8 cellular contexts compared by ENCODE assay signal in genomic region chr15:72476330-72476729, GRCh38. TPM values are rescaled to one million over a fixed set of nuclear protein-coding genes. Genes with fewer than 3 reads are reported as not detected.
A peak's percentile ranks its signal among the peaks of the same experiment; 100 is the strongest.
DNase-seq lines count a peak whose midpoint lies in the region; ATAC-seq, FAIRE-seq and TF ChIP-seq lines count a peak whose summit lies in the region.
"Not testable (repeated sequence)": the region's sequence is repeated elsewhere in the genome, so short reads cannot be mapped to it uniquely, and the experiment has no call there.

No MANE protein-coding gene starts in this region.

- TF ChIP-seq EP300 in HepG2 (IDR thresholded peaks at IDR 0.05; ENCODE audit: low read depth in 2 of 2, low read length in 2 of 2); HepG2 (CRISPR knock-in tag; IDR thresholded peaks at IDR 0.05; ENCODE audit: borderline replicate concordance); upper lobe of left lung (IDR thresholded peaks at IDR 0.05): not testable (repeated sequence)

- peaks cover 63% of the 10 kb centered on the region for H4K20me1 ChIP-seq in Loucy (ENCODE audit: insufficient read depth, low read length, poor library complexity, severe bottlenecking)
- H4K20me1 ChIP-seq in astrocyte (ENCODE audit: insufficient read depth, low read length) = peaks cover 64% of the 10 kb centered on the region
- peaks cover 41% of the 10 kb centered on the region for H4K20me1 ChIP-seq in HepG2 (ENCODE audit: insufficient read depth, low read length)

- not testable (repeated sequence) for H3K18ac ChIP-seq in trophoblast cell (ENCODE audit: low read length)

- not testable (repeated sequence) for H2AK5ac ChIP-seq in trophoblast cell (ENCODE audit: low read length)

- not testable (repeated sequence) for H3K27ac ChIP-seq in CD8-positive, alpha-beta memory T cell (ENCODE audit: low read depth, low read length); astrocyte (ENCODE audit: low read depth, low read length); HepG2 (ENCODE audit: extremely low read length, insufficient read depth, low read length); trophoblast cell (ENCODE audit: low read depth, low read length)
- H3K27ac ChIP-seq in upper lobe of left lung = peak overlapping the region in 3 of 4 donors; percentile 98 to 100 (median 99)

- TF ChIP-seq CTCF in Loucy (conservative IDR thresholded peaks at IDR 0.05; ENCODE audit: low read length); WI38 (IDR thresholded peaks at IDR 0.05; ENCODE audit: low read depth, low read length); astrocyte (IDR thresholded peaks at IDR 0.05; ENCODE audit: insufficient read depth, low read depth, low read length); epithelial cell of proximal tubule (conservative IDR thresholded peaks at IDR 0.05; ENCODE audit: low read depth, low read length); HepG2 (CRISPR knock-in tag; IDR thresholded peaks at IDR 0.05); upper lobe of left lung (IDR thresholded peaks at IDR 0.05): not testable (repeated sequence)

- H3K36me3 ChIP-seq in CD8-positive, alpha-beta memory T cell (ENCODE audit: insufficient read depth, low read length); Loucy (ENCODE audit: insufficient read depth, low read length); astrocyte (ENCODE audit: insufficient read depth, low read length): not testable (repeated sequence)
- H3K36me3 ChIP-seq in HepG2 (replicated peaks in 1 of 2; ENCODE audit: control insufficient read depth in 1 of 2, insufficient read depth in 2 of 2, low read length in 2 of 2) (peaks cover 0 to 12% of the 10 kb centered on the region in 2 experiments; a peak in 3 of 5 replicates), trophoblast cell (ENCODE audit: control insufficient read depth in 1 of 2, insufficient read depth in 2 of 2, low read length in 2 of 2) (peaks cover 12 to 16% of the 10 kb centered on the region in 2 experiments), upper lobe of left lung (peaks cover 0 to 39% (median 0%) of the 10 kb centered on the region in 4 donors)

- TF ChIP-seq RAD21 in HepG2 (CRISPR knock-in tag; IDR thresholded peaks at IDR 0.05) = not testable (repeated sequence)

- not testable (repeated sequence) for DNase-seq in CD8-positive, alpha-beta memory T cell; astrocyte (ENCODE audit: low read depth); epithelial cell of proximal tubule (ENCODE audit: low read depth); HepG2 (ENCODE audit: low spot score); trophoblast cell
- DNase-seq in upper lobe of left lung = peak in 1 of 2 donors; percentile 34

- H4K12ac ChIP-seq in trophoblast cell (ENCODE audit: low read depth, low read length) = not testable (repeated sequence)

- not testable (repeated sequence) for BruUV-seq in HepG2 (replicated peaks; lab: Mats Ljungman, UMichigan)

- CTCF ChIA-PET in CD8-positive, alpha-beta memory T cell (lab: Charles Lee); HepG2 (lab: Yijun Ruan, JAX; ENCODE audit: low intra/inter-chr PET ratio, low total read pairs): not testable (repeated sequence)

- H2BK5ac ChIP-seq in trophoblast cell (ENCODE audit: low read depth, low read length, poor library complexity) = not testable (repeated sequence)

- H3K4me1 Mint-ChIP-seq in CD8-positive, alpha-beta memory T cell = peaks cover 62 to 83% (median 76%) of the 10 kb centered on the region in 3 donors
- H3K4me1 Mint-ChIP-seq in astrocyte (ENCODE audit: low read depth, unreplicated experiment) = peaks cover 22% of the 10 kb centered on the region

- in situ Hi-C loops in HepG2 (cut with HindIII; ENCODE audit: extremely low pct_ligation_motif_present, low pct_unique_long_range_greater_than_20kb) = not testable (repeated sequence)

- not testable (repeated sequence) for H3K23ac ChIP-seq in trophoblast cell (ENCODE audit: low read length)

- TF ChIP-seq POLR2A in HepG2 (IDR thresholded peaks at IDR 0.05; ENCODE audit: insufficient read depth in 1 of 2, low read depth in 2 of 2, low read length in 2 of 2); upper lobe of left lung (IDR thresholded peaks at IDR 0.05): not testable (repeated sequence)

- peaks cover 0 to 61% (median 12%) of the 10 kb centered on the region in 3 donors for H3K36me3 Mint-ChIP-seq in CD8-positive, alpha-beta memory T cell
- peaks cover 14% of the 10 kb centered on the region for H3K36me3 Mint-ChIP-seq in astrocyte (ENCODE audit: low read depth, unreplicated experiment)

- peak overlapping the region; percentile 12 for H3K4me3 ChIP-seq in CD8-positive, alpha-beta memory T cell (ENCODE audit: low read length)
- H3K4me3 ChIP-seq in Loucy (ENCODE audit: low read length, poor library complexity, severe bottlenecking) (peak overlapping the region; percentile 88), WI38 (ENCODE audit: low read depth, low read length) (peak overlapping the region; percentile 86), astrocyte (ENCODE audit: insufficient read depth, low read depth, low read length) (peak overlapping the region; percentile 40), epithelial cell of proximal tubule (ENCODE audit: low read depth, low read length) (peak overlapping the region; percentile 84), HepG2 (replicated peaks in 1 of 3; ENCODE audit: insufficient read depth in 1 of 3, low read depth in 2 of 3, low read length in 3 of 3) (peak overlapping the region; percentile 84 to 91 (median 90)), upper lobe of left lung (peak overlapping the region in 2 of 4 donors; percentile 71 to 85)
- not testable (repeated sequence) for H3K4me3 ChIP-seq in trophoblast cell (ENCODE audit: low read depth, low read length)

- H3K4me3 Mint-ChIP-seq in CD8-positive, alpha-beta memory T cell = peak overlapping the region; percentile 72 to 95 (median 82)
- H3K4me3 Mint-ChIP-seq in astrocyte (ENCODE audit: unreplicated experiment) = peak overlapping the region; percentile 99

- not testable (repeated sequence) for H3K14ac ChIP-seq in trophoblast cell (ENCODE audit: low read length)

- not testable (repeated sequence) for H3K9me3 Mint-ChIP-seq in CD8-positive, alpha-beta memory T cell; astrocyte (ENCODE audit: unreplicated experiment)

- peaks cover 63% of the 10 kb centered on the region for H3K4me1 ChIP-seq in CD8-positive, alpha-beta memory T cell (ENCODE audit: insufficient read depth, low read length)
- H3K4me1 ChIP-seq in Loucy (ENCODE audit: insufficient read depth, low read length, poor library complexity, severe bottlenecking) (peaks cover 45% of the 10 kb centered on the region), HepG2 (ENCODE audit: insufficient read depth, low read length) (peaks cover 42% of the 10 kb centered on the region), upper lobe of left lung (peaks cover 31 to 67% (median 51%) of the 10 kb centered on the region in 4 donors)
- H3K4me1 ChIP-seq in astrocyte (ENCODE audit: insufficient read depth, low read length); trophoblast cell (ENCODE audit: control insufficient read depth in 1 of 2, insufficient read depth in 2 of 2, low read length in 2 of 2): not testable (repeated sequence)

- intact Hi-C loops in HepG2 (cut with micrococcal nuclease; ENCODE audit: unreplicated experiment) = not testable (repeated sequence)

- WGBS in HepG2 (ENCODE audit: low lambda C conversion rate) = 78% methylated on average over 16 of the region's 16 CpGs
- whole genome bisulfite sequencing in trophoblast cell (ENCODE audit: extremely low coverage, insufficient coverage, insufficient read length) = no CpG with 5 or more reads among the region's 16 CpGs
- WGBS in upper lobe of left lung, 2 donors = 76 to 79% methylated on average over 16 of the region's 16 CpGs

- POLR2A ChIA-PET in CD8-positive, alpha-beta memory T cell (lab: Charles Lee) = interaction anchor here (1.5 to 3.8 kb wide), 2 partner anchors 15 to 100 kb away, joined by 3 to 34 read pairs; partner anchors contain the start of gene HEXA
- POLR2A ChIA-PET in HepG2 (lab: Yijun Ruan, JAX) = not testable (repeated sequence)

- H3K79me2 ChIP-seq in Loucy (ENCODE audit: insufficient read depth, low read length) (peaks cover 70% of the 10 kb centered on the region), astrocyte (ENCODE audit: insufficient read depth, low read length) (peaks cover 71% of the 10 kb centered on the region), HepG2 (ENCODE audit: insufficient read depth, low read length) (peaks cover 70% of the 10 kb centered on the region), trophoblast cell (ENCODE audit: control insufficient read depth, insufficient read depth, low read length, poor library complexity) (peaks cover 31% of the 10 kb centered on the region)

- not testable (repeated sequence) for H4K8ac ChIP-seq in trophoblast cell (ENCODE audit: low read depth, low read length)

- H2BK12ac ChIP-seq in trophoblast cell (ENCODE audit: low read length) = not testable (repeated sequence)

- not testable (repeated sequence) for H2BK120ac ChIP-seq in trophoblast cell (ENCODE audit: insufficient read depth, low read length, poor library complexity)

- peaks cover 18% of the 10 kb centered on the region for H3K79me1 ChIP-seq in trophoblast cell (ENCODE audit: low read length)

- not testable (repeated sequence) for H3K9me3 ChIP-seq in CD8-positive, alpha-beta memory T cell (ENCODE audit: low read length); Loucy (ENCODE audit: insufficient read depth, low read depth, low read length); astrocyte (ENCODE audit: insufficient read depth, low read depth, low read length); HepG2 (ENCODE audit: low read length); trophoblast cell (ENCODE audit: insufficient read depth, low read depth, low read length); upper lobe of left lung

- not testable (repeated sequence) for H3K27me3 ChIP-seq in CD8-positive, alpha-beta memory T cell (ENCODE audit: insufficient read depth, low read length, poor library complexity, severe bottlenecking); Loucy (ENCODE audit: insufficient read depth, low read length, poor library complexity, severe bottlenecking); astrocyte (ENCODE audit: insufficient read depth, low read length); HepG2 (ENCODE audit: control insufficient read depth in 1 of 2, insufficient read depth in 2 of 2, low read length in 2 of 2); trophoblast cell (ENCODE audit: insufficient read depth, low read length); upper lobe of left lung

- ATAC-seq in HepG2; upper lobe of left lung (ENCODE audit: low FRiP score in 2 of 2): not testable (repeated sequence)

- H3K9me2 ChIP-seq in Loucy (replicated peaks; ENCODE audit: low read depth, low read length) = not testable (repeated sequence)

- not testable (repeated sequence) for H3F3A ChIP-seq in Loucy (ENCODE audit: low read depth)

- peak overlapping the region; percentile 99 for H3K4ac ChIP-seq in trophoblast cell (ENCODE audit: low read depth, low read length)

- H3K27me3 Mint-ChIP-seq in CD8-positive, alpha-beta memory T cell; astrocyte (ENCODE audit: low read depth, unreplicated experiment): not testable (repeated sequence)

- not testable (repeated sequence) for H4K91ac ChIP-seq in trophoblast cell (ENCODE audit: low read depth, low read length)

- H3K9ac ChIP-seq in Loucy (ENCODE audit: low read depth, low read length, poor library complexity, severe bottlenecking) (peak overlapping the region; percentile 91), HepG2 (ENCODE audit: insufficient read depth, low read depth, low read length) (peak overlapping the region; percentile 99; the same call in 1 of the 2 replicates)
- not testable (repeated sequence) for H3K9ac ChIP-seq in astrocyte (ENCODE audit: low read length); trophoblast cell (ENCODE audit: low read length)

- not testable (repeated sequence) for FAIRE-seq in astrocyte (lab: Jason Lieb, UNC); HepG2 (lab: Jason Lieb, UNC)

- peak overlapping the region; percentile 64 to 100 (median 82) for H3K27ac Mint-ChIP-seq in CD8-positive, alpha-beta memory T cell
- peak overlapping the region; percentile 85 for H3K27ac Mint-ChIP-seq in astrocyte (ENCODE audit: unreplicated experiment)

- H2AFZ ChIP-seq in Loucy (ENCODE audit: low read length); astrocyte (ENCODE audit: low read depth, low read length); HepG2 (ENCODE audit: low read length); trophoblast cell (ENCODE audit: insufficient read depth, low read length, poor library complexity): not testable (repeated sequence)

- peak overlapping the region; percentile 94 for H3K4me2 ChIP-seq in Loucy (ENCODE audit: low read depth, low read length, poor library complexity, severe bottlenecking)
- peak overlapping the region; percentile 89 for H3K4me2 ChIP-seq in astrocyte (ENCODE audit: low read length)
- H3K4me2 ChIP-seq in HepG2 (ENCODE audit: low read depth, low read length) = peak overlapping the region; percentile 69
- H3K4me2 ChIP-seq in trophoblast cell (ENCODE audit: low read length) = peak overlapping the region; percentile 38

RNA-seq across cellular contexts. Expression of gene ARIH1, which starts 2.2 kb away (rescaled TPM):
- total RNA-seq in CD8-positive, alpha-beta memory T cell = 100 to 1,000 TPM; 153 to 164 TPM
- polyA plus RNA-seq in CD8-positive, alpha-beta memory T cell = 24.3 TPM
- total RNA-seq in astrocyte (199 and 212 TPM in 2 replicates), epithelial cell of proximal tubule (21.9 and 29.3 TPM in 2 replicates), HepG2 (2016; rRNA removed; fragmentation: Illumina TruSeq; extraction: Trizol) (59.8 and 86.6 TPM in 2 replicates), upper lobe of left lung (100 to 1,000 TPM in 2 of 6 donors, 10 to 100 TPM in 4; 43.0 to 155 (median 85.4) TPM)
- total RNA-seq in HepG2 (2016; cell fraction: cytosol; rRNA removed; fragmentation: Illumina TruSeq; extraction: Trizol; ENCODE audit: low read depth) = 14.0 and 16.1 TPM in 2 replicates
- total RNA-seq in HepG2 (2016; cell fraction: insoluble cytoplasmic fraction; rRNA removed; fragmentation: Illumina TruSeq; extraction: Trizol) = 61.7 and 80.6 TPM in 2 replicates
- 28.0 and 28.9 TPM in 2 replicates for total RNA-seq in HepG2 (2016; cell fraction: membrane; rRNA removed; fragmentation: Illumina TruSeq; extraction: Trizol)
- 56.2 and 63.4 TPM in 2 replicates for total RNA-seq in HepG2 (2016; cell fraction: nucleus; rRNA removed; fragmentation: Illumina TruSeq; extraction: Trizol)
- 38.8 TPM in 2 replicates for polyA plus RNA-seq in HepG2 (2011; rRNA removed)
- polyA plus RNA-seq in HepG2 (2011; cell fraction: cytosol; rRNA removed) = 12.6 and 18.8 TPM in 2 replicates
- 31.9 and 33.5 TPM in 2 replicates for polyA plus RNA-seq in HepG2 (2011; cell fraction: nucleus; rRNA removed)
- polyA plus RNA-seq in HepG2 (2012) = 43.8 and 62.8 TPM in 2 replicates
- 3.8 TPM in 2 replicates for polyA plus RNA-seq in HepG2 (2016; cell fraction: cytosol; fragmentation: Illumina TruSeq; extraction: Trizol; ENCODE audit: low read depth)
- 62.5 and 68.7 TPM in 2 replicates for polyA plus RNA-seq in HepG2 (2016; cell fraction: insoluble cytoplasmic fraction; fragmentation: Illumina TruSeq; extraction: Trizol; ENCODE audit: low read depth)
- 11.2 and 12.2 TPM in 2 replicates for polyA plus RNA-seq in HepG2 (2016; cell fraction: membrane; fragmentation: Illumina TruSeq; extraction: Trizol; ENCODE audit: low read depth)
- polyA plus RNA-seq in HepG2 (2016; cell fraction: nucleus; fragmentation: Illumina TruSeq; extraction: Trizol; ENCODE audit: insufficient read depth, low read depth) = 72.1 and 79.2 TPM in 2 replicates
- 85.1 and 129 TPM in 2 replicates for polyA minus RNA-seq in HepG2 (2011; rRNA and poly(A)+ RNA removed; ENCODE audit: low replicate concordance)
- 56.6 and 72.9 TPM in 2 replicates for polyA minus RNA-seq in HepG2 (2011; cell fraction: cytosol; rRNA and poly(A)+ RNA removed)
- 81.6 and 98.1 TPM in 2 replicates for polyA minus RNA-seq in HepG2 (2011; cell fraction: nucleus; rRNA and poly(A)+ RNA removed)
- 204 and 206 TPM in 2 replicates for polyA plus RNA-seq in trophoblast cell (2013)

Comparison
In these comparisons a context has a peak if more than half of its experiments do, and no peak if none do; other contexts are left out.
1. H3K4me2 ChIP-seq: peak in every context shown above with its lines; median percentile 94 in Loucy; 89 in astrocyte; 69 in HepG2; 38 in trophoblast cell.